In the genomic region with DNA sequence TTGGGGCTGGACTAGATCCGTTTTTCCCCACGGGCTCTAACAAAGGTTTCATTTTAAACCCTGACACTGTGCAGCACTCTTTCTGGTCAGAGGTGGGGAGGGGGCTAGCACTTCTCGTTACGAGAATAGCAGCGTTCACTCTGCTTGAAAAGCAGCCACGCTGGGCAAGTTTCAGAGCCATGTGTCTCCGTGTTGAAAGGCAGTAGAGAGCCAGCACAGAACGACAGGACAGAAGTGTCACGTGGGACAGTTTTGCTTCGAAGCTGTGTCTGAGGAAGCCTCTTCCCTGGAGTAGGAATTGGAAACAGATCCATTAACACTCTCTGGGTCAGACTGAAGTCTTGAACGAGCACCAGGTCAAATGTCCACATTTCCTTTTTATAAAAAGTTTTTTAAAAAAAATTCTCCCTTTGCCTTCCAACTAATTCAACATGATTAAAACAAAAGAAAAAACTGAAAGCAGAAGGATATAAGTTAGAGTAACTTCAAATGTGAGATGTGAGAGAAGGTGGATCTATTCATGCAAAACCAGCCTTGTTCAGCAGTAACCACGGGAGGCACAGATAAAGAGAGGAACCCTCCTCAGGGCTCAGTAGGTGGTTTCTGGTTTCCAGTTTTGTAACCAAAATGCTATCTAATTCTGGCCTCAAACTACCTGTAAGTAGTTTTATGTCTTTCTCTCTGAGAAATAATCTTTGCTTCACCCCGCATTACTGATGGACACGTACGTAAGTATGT, we compare ENCODE assay signal across 1 cellular context.
TF ChIP-seq lines count a peak whose summit lies in the region.

No MANE protein-coding gene starts in this region.

TF ChIP-seq in WTC11, 78 proteins besides CTCF, POLR2A, EP300 and RAD21 (continued from another document):
- TF ChIP-seq, protein P1, sequence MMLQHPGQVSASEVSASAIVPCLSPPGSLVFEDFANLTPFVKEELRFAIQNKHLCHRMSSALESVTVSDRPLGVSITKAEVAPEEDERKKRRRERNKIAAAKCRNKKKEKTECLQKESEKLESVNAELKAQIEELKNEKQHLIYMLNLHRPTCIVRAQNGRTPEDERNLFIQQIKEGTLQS (CRISPR knock-in tag; conservative IDR thresholded peaks at IDR 0.05) = no peak
